In genomic region chr16:66270333-66270927, GRCh38 we compare ENCODE assay signal across 1 cellular context.
TF ChIP-seq lines count a peak whose summit lies in the region.

No MANE protein-coding gene starts in this region.

TF ChIP-seq in WTC11, 78 proteins besides CTCF, POLR2A, EP300 and RAD21 (continued from another document):
- TF ChIP-seq AR (CRISPR knock-in tag; IDR thresholded peaks at IDR 0.05), result no peak
- no peak for TF ChIP-seq RORB (CRISPR knock-in tag; IDR thresholded peaks at IDR 0.05)
- TF ChIP-seq ZBTB21 (CRISPR knock-in tag; IDR thresholded peaks at IDR 0.05; ENCODE audit: borderline replicate concordance), result peak; percentile 74
- no peak for TF ChIP-seq E2F4 (CRISPR knock-in tag; IDR thresholded peaks at IDR 0.05; ENCODE audit: borderline replicate concordance, low read depth)
- TF ChIP-seq ZNF219 (CRISPR knock-in tag; IDR thresholded peaks at IDR 0.05; ENCODE audit: borderline replicate concordance), result peak; percentile 77; the same call in 1 of the 2 replicates
TF ChIP-seq in WTC11: peak in this region for 27.
